8 cellular contexts compared by ENCODE assay signal in the genomic region with DNA sequence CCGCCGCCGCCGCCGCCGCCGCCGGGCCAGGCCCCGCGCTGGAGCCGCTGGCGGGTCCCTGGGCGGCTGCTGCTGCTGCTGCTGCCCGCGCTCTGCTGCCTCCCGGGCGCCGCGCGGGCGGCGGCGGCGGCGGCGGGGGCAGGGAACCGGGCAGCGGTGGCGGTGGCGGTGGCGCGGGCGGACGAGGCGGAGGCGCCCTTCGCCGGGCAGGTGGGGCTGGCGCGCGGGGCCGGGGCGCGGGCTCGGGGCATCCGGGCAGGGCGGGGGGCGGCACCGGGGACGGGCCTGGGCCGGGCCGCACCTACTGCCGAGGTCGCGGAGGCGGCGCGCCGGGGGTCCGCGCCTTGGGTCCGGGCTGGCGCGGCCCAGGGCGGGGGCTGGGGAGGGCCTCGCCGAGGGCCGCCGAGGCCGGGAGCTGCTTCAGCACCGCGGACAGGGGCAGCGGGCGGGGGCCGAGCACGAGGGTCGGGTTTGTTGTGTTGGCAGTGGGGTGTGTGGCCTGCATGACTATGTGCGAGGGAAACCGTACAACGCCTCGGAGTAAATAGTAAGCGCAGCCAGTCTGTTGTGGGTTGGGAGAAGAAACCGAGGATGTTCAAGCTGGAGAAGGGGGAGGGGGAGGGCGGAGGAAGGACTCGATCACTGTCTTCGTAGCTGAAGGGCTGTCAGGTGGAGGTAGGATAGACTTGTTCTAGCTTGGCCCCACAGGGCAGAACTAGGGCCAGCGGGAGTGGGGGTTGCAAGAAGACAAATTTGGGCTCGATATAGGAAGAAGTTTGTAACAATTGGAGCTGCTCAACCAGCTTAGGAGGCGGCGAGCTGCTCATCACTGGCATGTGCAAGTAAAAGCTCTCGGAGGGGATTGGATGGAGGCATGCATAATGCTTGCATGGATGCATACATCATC. TPM values are rescaled to one million over a fixed set of nuclear protein-coding genes. Genes with fewer than 3 reads are reported as not detected.
DNase-seq lines count a peak whose midpoint lies in the region; ATAC-seq and TF ChIP-seq lines count a peak whose summit lies in the region.

No MANE protein-coding gene starts in this region.

- TF ChIP-seq CTCF in RWPE1 (conservative IDR thresholded peaks at IDR 0.05; ENCODE audit: low read depth) (no peak), heart right ventricle (IDR thresholded peaks at IDR 0.05) (no peak), psoas muscle (IDR thresholded peaks at IDR 0.05) (no peak)

- peak; percentile 28 for DNase-seq in NCI-H510A treated with DMSO at 0.1 percent for 48 hours (lab: John Stamatoyannopoulos, UW)
- DNase-seq in NCI-H510A (lab: John Stamatoyannopoulos, UW), result no peak
- DNase-seq in RWPE1 (ENCODE audit: low spot score), result peak; percentile 70
- DNase-seq in heart right ventricle, result peak; percentile 26 to 41
- DNase-seq in psoas muscle, result peak in 1 of 2 donors; percentile 52

- H3K9me3 Mint-ChIP-seq in activated naive CD4-positive, alpha-beta T cell treated with anti-CD3 and anti-CD28 coated beads, Interleukin-2, amount 50 U/mL, for 24 hours, result no peaks in the 10 kb centered on the region

- H3K27ac ChIP-seq in RWPE1, result no peak overlapping the region
- no peak overlapping the region for H3K27ac ChIP-seq in heart right ventricle
- H3K27ac ChIP-seq in psoas muscle, result no peak overlapping the region

- H3K27me3 ChIP-seq in heart right ventricle (peaks cover 0 to 37% (median 0%) of the 10 kb centered on the region in 7 donors), psoas muscle (ENCODE audit: insufficient read depth in 3 of 3, low read length in 2 of 3) (peaks cover 2 to 24% (median 3%) of the 10 kb centered on the region in 3 donors)

- H3K27ac Mint-ChIP-seq in activated naive CD4-positive, alpha-beta T cell treated with anti-CD3 and anti-CD28 coated beads, Interleukin-2, amount 50 U/mL, for 24 hours, result no peak overlapping the region

- CTCF ChIA-PET in RWPE1 (lab: Yijun Ruan, JAX), result interaction anchor here (0.5 to 1.5 kb wide), 6 partner anchors 10 to 350 kb away, joined by 3 to 6 read pairs (median 3); no protein-coding TSS in a partner anchor

- peaks cover 33% of the 10 kb centered on the region for H3K36me3 Mint-ChIP-seq in activated naive CD4-positive, alpha-beta T cell treated with anti-CD3 and anti-CD28 coated beads, Interleukin-2, amount 50 U/mL, for 24 hours

- H3K4me1 ChIP-seq in heart right ventricle (peaks cover 0 to 13% (median 6%) of the 10 kb centered on the region in 9 donors), psoas muscle (no peaks in the 10 kb centered on the region)

- ATAC-seq in heart right ventricle (peak; percentile 75 to 88 (median 84)), psoas muscle (peak; percentile 47 to 75 (median 71)), GM21723 (IDR thresholded peaks at IDR 0.05; ENCODE audit: unreplicated experiment) (no peak), GM19463 (IDR thresholded peaks at IDR 0.05; ENCODE audit: unreplicated experiment) (no peak)

- peak overlapping the region; percentile 79 for H3K4me3 Mint-ChIP-seq in activated naive CD4-positive, alpha-beta T cell treated with anti-CD3 and anti-CD28 coated beads, Interleukin-2, amount 50 U/mL, for 24 hours

- H3K27me3 Mint-ChIP-seq in activated naive CD4-positive, alpha-beta T cell treated with anti-CD3 and anti-CD28 coated beads, Interleukin-2, amount 50 U/mL, for 24 hours, result peaks cover 12% of the 10 kb centered on the region

- peaks cover 4% of the 10 kb centered on the region for H3K4me1 Mint-ChIP-seq in activated naive CD4-positive, alpha-beta T cell treated with anti-CD3 and anti-CD28 coated beads, Interleukin-2, amount 50 U/mL, for 24 hours

- H3K4me3 ChIP-seq in heart right ventricle, result peak overlapping the region in 6 of 10 donors; percentile 8 to 33 (median 20)
- peak overlapping the region; percentile 38 for H3K4me3 ChIP-seq in psoas muscle

- H3K36me3 ChIP-seq in heart right ventricle (peaks cover 0 to 9% (median 0%) of the 10 kb centered on the region in 9 donors), psoas muscle (ENCODE audit: insufficient read depth in 1 of 2, low read depth in 1 of 2) (no peaks in the 10 kb centered on the region)

- intact Hi-C loops in heart right ventricle (cut with DNase I), result no loop called here
- intact Hi-C loops in psoas muscle (cut with DNase I), result no loop called here

- H3K9me3 ChIP-seq in heart right ventricle (no peaks in the 10 kb centered on the region), psoas muscle (no peaks in the 10 kb centered on the region)

- POLR2A ChIA-PET in RWPE1 (lab: Yijun Ruan, JAX; ENCODE audit: low non-redundant PET), result interaction anchor here (0.5 kb wide), 1 partner anchor 21 kb away, joined by 5 read pairs; no protein-coding TSS in a partner anchor

- WGBS in heart right ventricle, 2 donors, result 5 to 16% methylated on average over 25 to 91 of the region's 91 CpGs
- 5 to 14% (median 9%) methylated on average over 28 to 90 of the region's 91 CpGs for WGBS in psoas muscle, 3 donors

RNA-seq across cellular contexts. Expression of gene MMP24, which starts 0.5 kb away (rescaled TPM):
- 1 to 10 TPM in 1 of 10 donors, under 1 TPM in 8, not detected in 1; 0.09 to 1.2 (median 0.35) TPM for total RNA-seq in heart right ventricle
- polyA plus RNA-seq in heart right ventricle, result under 1 TPM; 0.09 to 0.22 TPM
- under 1 TPM in 3 of 4 donors, not detected in 1; 0.17 to 0.27 (median 0.20) TPM for total RNA-seq in psoas muscle
- under 1 TPM; 0.01 to 0.07 (median 0.04) TPM for polyA plus RNA-seq in psoas muscle

RNA-seq across cellular contexts. Expression of gene MMP24OS, which starts 50.9 kb away (rescaled TPM):
- total RNA-seq in heart right ventricle, result 10 to 100 TPM; 36.8 to 62.4 (median 46.1) TPM
- 10 to 100 TPM; 14.4 to 64.1 TPM for polyA plus RNA-seq in heart right ventricle
- 10 to 100 TPM; 25.1 to 40.6 (median 27.2) TPM for total RNA-seq in psoas muscle
- polyA plus RNA-seq in psoas muscle, result 10 to 100 TPM; 10.4 to 22.5 (median 19.3) TPM

RNA-seq across cellular contexts. Expression of gene PROCR, which starts 55.2 kb away (rescaled TPM):
- total RNA-seq in heart right ventricle (10 to 100 TPM in 3 of 10 donors, 1 to 10 TPM in 7; 3.0 to 21.1 (median 6.8) TPM), psoas muscle (1 to 10 TPM; 2.8 to 8.8 (median 6.4) TPM)
- polyA plus RNA-seq in heart right ventricle (10 to 100 TPM; 20.5 to 26.7 TPM), psoas muscle (1 to 10 TPM; 5.2 to 7.1 (median 6.1) TPM)

RNA-seq across cellular contexts. Expression of gene EIF6, which starts 57.5 kb away (rescaled TPM):
- total RNA-seq in heart right ventricle (10 to 100 TPM; 28.2 to 57.5 (median 39.0) TPM), psoas muscle (10 to 100 TPM; 44.3 to 65.5 (median 52.6) TPM)
- polyA plus RNA-seq in heart right ventricle (100 to 1,000 TPM in 1 of 2 donors, 10 to 100 TPM in 1; 33.4 to 155 TPM), psoas muscle (100 to 1,000 TPM in 1 of 3 donors, 10 to 100 TPM in 2; 63.0 to 169 (median 71.1) TPM)

Comparison
In these comparisons a context has a peak if more than half of its experiments do, and no peak if none do; other contexts are left out.
1. ATAC-seq: peak in heart right ventricle (8 of 8) and psoas muscle (4 of 4); none in GM21723 (single experiment) and GM19463 (single experiment).